14 cellular contexts compared by ENCODE assay signal in genomic region chr5:100313657-100314056, GRCh38.
"Had no signal": no experiment of that assay in that cellular context is flagged by ENCODE, and none has a peak within 500 bp of the region (broad histone marks: within the 10 kb centered on the region; RNA-seq: fewer than 3 reads in every experiment).

No MANE protein-coding gene starts in this region.

- H3K27ac ChIP-seq: colonic mucosa, left ventricle myocardium inferior, pancreas, suprapubic skin had no signal

- H3K9me3 ChIP-seq: colonic mucosa, pancreas had no signal

- DNase-seq: activated CD4-positive, alpha-beta T cell treated with anti-CD3 and anti-CD28 coated beads, Interleukin-2, amount 10 ng/mL, durations not matched to agents 24 days and 14 days; activated CD4-positive, CD25-positive, alpha-beta regulatory T cell; activated naive CD8-positive, alpha-beta T cell treated with anti-CD3 and anti-CD28 coated beads for 36 hours; central memory CD4-positive, alpha-beta T cell; colonic mucosa; foreskin fibroblast; glutamatergic neuron; hypothalamus; left ventricle myocardium inferior; naive thymus-derived CD8-positive, alpha-beta T cell; pancreas; trophoblast cell had no signal

- H3K36me3 ChIP-seq: colonic mucosa, left ventricle myocardium inferior, pancreas, suprapubic skin had no signal

- H3K4me3 ChIP-seq: colonic mucosa, left ventricle myocardium inferior, pancreas, suprapubic skin had no signal

- H3K4me1 ChIP-seq: colonic mucosa, left ventricle myocardium inferior, pancreas, suprapubic skin had no signal

- ATAC-seq: naive thymus-derived CD8-positive, alpha-beta T cell; pancreas; sciatic nerve had no signal

- H3K27me3 ChIP-seq: colonic mucosa, pancreas, suprapubic skin had no signal
